In the genomic region with DNA sequence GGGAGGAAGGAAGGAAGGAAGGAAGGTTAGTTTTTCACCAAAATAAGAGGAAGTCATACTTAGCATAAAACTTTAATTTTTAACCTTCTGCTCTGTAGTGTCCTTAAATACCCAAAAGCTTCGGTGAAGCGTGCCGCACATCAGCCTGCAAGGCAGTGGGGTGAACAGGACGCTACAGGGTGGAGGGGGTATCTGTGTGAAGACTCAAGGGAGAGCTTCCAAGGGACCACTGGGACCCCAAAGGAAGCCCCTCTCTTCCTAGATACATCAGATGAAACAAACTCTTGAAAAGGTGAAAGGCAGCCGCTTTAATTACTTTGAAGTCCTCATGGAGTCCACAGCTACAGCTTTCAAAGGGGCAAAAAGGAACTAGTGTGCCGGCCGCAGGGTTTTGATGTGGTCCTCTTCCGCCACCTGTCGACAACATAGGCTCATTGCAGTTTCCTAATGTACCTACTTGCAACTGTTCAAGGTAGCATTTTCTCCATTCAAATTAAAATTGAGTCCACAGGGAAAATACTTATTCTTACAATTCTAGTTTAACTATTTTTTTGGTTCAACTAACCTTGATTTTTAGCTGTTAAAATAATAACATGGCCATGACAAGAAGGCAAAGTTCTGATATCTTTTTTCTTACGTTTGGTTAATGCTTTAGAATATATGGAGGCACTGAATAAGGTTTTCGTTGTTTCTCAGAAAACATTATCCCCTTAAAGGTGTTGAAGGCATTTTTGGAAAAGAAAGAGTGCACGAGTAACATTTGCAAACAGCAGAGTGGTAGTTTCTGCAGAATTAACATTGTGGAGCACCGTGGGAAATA, we compare ENCODE assay signal across 8 cellular contexts.
DNase-seq lines count a peak whose midpoint lies in the region; FAIRE-seq and TF ChIP-seq lines count a peak whose summit lies in the region.

No MANE protein-coding gene starts in this region.

- no peaks in the 10 kb centered on the region for H3K79me2 ChIP-seq in SK-N-SH (ENCODE audit: insufficient read depth)

- TF ChIP-seq EP300 in SK-N-SH (IDR thresholded peaks at IDR 0.05; ENCODE audit: borderline replicate concordance in 1 of 2, low read depth in 1 of 2, low read length in 1 of 2) = no peak

- H4K20me1 ChIP-seq in SK-N-SH (ENCODE audit: insufficient read depth) = no peaks in the 10 kb centered on the region

- H3K4me2 ChIP-seq in SK-N-SH = 0 out of 2 replicates have a peak overlapping the region, but pooled peaks have one; percentile 61

- H3K9me3 ChIP-seq in HEK293 (ENCODE audit: control insufficient read depth, insufficient read depth, low read depth, low read length) (no peaks in the 10 kb centered on the region), SK-N-SH (no peaks in the 10 kb centered on the region)

- H3K4me3 Mint-ChIP-seq in activated naive CD4-positive, alpha-beta T cell treated with anti-CD3 and anti-CD28 coated beads for 36 hours = peak overlapping the region; percentile 38
- no peak overlapping the region for H3K4me3 Mint-ChIP-seq in glutamatergic neuron (ENCODE audit: unreplicated experiment)

- FAIRE-seq in G401.6 (lab: Jason Lieb, UNC) (peak; percentile 91), urothelium cell line (lab: Jason Lieb, UNC) (no peak)

- no peaks in the 10 kb centered on the region for H3K36me3 Mint-ChIP-seq in activated naive CD4-positive, alpha-beta T cell treated with anti-CD3 and anti-CD28 coated beads for 36 hours (ENCODE audit: low read depth)
- H3K36me3 Mint-ChIP-seq in glutamatergic neuron (ENCODE audit: unreplicated experiment) = no peaks in the 10 kb centered on the region

- H3K4me1 ChIP-seq in HEK293 (ENCODE audit: control insufficient read depth, insufficient read depth, low read length) (no peaks in the 10 kb centered on the region), SK-N-SH (ENCODE audit: control insufficient read depth in 1 of 2, insufficient read depth in 2 of 2, low read depth in 1 of 2, low read length in 1 of 2) (peaks cover 0 to 2% of the 10 kb centered on the region in 2 experiments; a peak in 2 of 4 replicates)

- H3K27me3 Mint-ChIP-seq in activated naive CD4-positive, alpha-beta T cell treated with anti-CD3 and anti-CD28 coated beads for 36 hours (ENCODE audit: low read depth) = no peaks in the 10 kb centered on the region
- H3K27me3 Mint-ChIP-seq in glutamatergic neuron (ENCODE audit: unreplicated experiment) = peaks cover 4% of the 10 kb centered on the region

- H3K36me3 ChIP-seq in HEK293 (ENCODE audit: control insufficient read depth in 2 of 2, insufficient read depth in 1 of 2, low read length in 2 of 2) = no peaks in the 10 kb centered on the region
- H3K36me3 ChIP-seq in SK-N-SH (replicated peaks in 1 of 2; ENCODE audit: control insufficient read depth in 1 of 2, insufficient read depth in 2 of 2, low read length in 1 of 2) = no peaks in the 10 kb centered on the region

- CTCF ChIA-PET in HEK293 (lab: Yijun Ruan, JAX) = interaction anchor here (0.6 to 2.0 kb wide), 67 partner anchors 8 to 1084 kb away, joined by 3 to 28 read pairs (median 4); no protein-coding TSS in a partner anchor
- CTCF ChIA-PET in SK-N-SH (lab: Yijun Ruan, JAX) = interaction anchor here (0.6 to 1.9 kb wide), 69 partner anchors 10 to 575 kb away, joined by 3 to 64 read pairs (median 4); no protein-coding TSS in a partner anchor
- CTCF ChIA-PET in activated naive CD4-positive, alpha-beta T cell treated with anti-CD3 and anti-CD28 coated beads for 36 hours (lab: Charles Lee) = interaction anchor here (0.6 to 5.4 kb wide), 46 partner anchors 8 to 589 kb away, joined by 3 to 106 read pairs (median 4); no protein-coding TSS in a partner anchor

- H3K4me3 ChIP-seq in HEK293 (ENCODE audit: low read depth, low read length) (no peak overlapping the region), NB4 (ENCODE audit: low read depth, low read length) (no peak overlapping the region), SK-N-SH (ENCODE audit: low read depth in 2 of 2, low read length in 1 of 2) (peak overlapping the region; percentile 33 to 46; a peak in 2 of 4 replicates)

- no peaks in the 10 kb centered on the region for H3K27me3 ChIP-seq in SK-N-SH (ENCODE audit: insufficient read depth)

- TF ChIP-seq POLR2A in NB4 (IDR thresholded peaks at IDR 0.05; ENCODE audit: extremely low read depth, insufficient read length) = no peak

- intact Hi-C loops in activated naive CD4-positive, alpha-beta T cell treated with anti-CD3 and anti-CD28 coated beads for 36 hours (cut with micrococcal nuclease) = loop anchor here (1.0 to 5.0 kb wide), 10 partner anchors 29 to 487 kb away; partner anchors contain the start of gene GMNN
- intact Hi-C loops in posterior cingulate gyrus (cut with DNase I) = loop anchor here (1.0 to 2.0 kb wide), 2 partner anchors 214 to 490 kb away; no protein-coding TSS in a partner anchor

- DNase-seq in NB4 (ENCODE audit: low read depth) (peak; percentile 87), SK-N-SH (peak; percentile 68), glutamatergic neuron (peak; percentile 75), posterior cingulate gyrus (peak; percentile 47 to 93 (median 78)), urothelium cell line (ENCODE audit: low spot score) (peak; percentile 71)
- peak; percentile 91 for DNase-seq in activated naive CD4-positive, alpha-beta T cell treated with anti-CD3 and anti-CD28 coated beads for 36 hours

- peaks cover 10% of the 10 kb centered on the region for H3K4me1 Mint-ChIP-seq in activated naive CD4-positive, alpha-beta T cell treated with anti-CD3 and anti-CD28 coated beads for 36 hours (ENCODE audit: low read depth)
- no peaks in the 10 kb centered on the region for H3K4me1 Mint-ChIP-seq in glutamatergic neuron (ENCODE audit: low read depth, unreplicated experiment)

- H3K27ac Mint-ChIP-seq in activated naive CD4-positive, alpha-beta T cell treated with anti-CD3 and anti-CD28 coated beads for 36 hours = peak overlapping the region; percentile 70
- no peak overlapping the region for H3K27ac Mint-ChIP-seq in glutamatergic neuron (ENCODE audit: unreplicated experiment)

- no peaks in the 10 kb centered on the region for H3F3A ChIP-seq in SK-N-SH (replicated peaks; ENCODE audit: insufficient read depth)

- H3K9ac ChIP-seq in SK-N-SH = no peak overlapping the region

- H3K27ac ChIP-seq in HEK293 (ENCODE audit: extremely low read depth, low read depth, low read length) (no peak overlapping the region), SK-N-SH (ENCODE audit: low read depth in 2 of 2, low read length in 1 of 2) (no peak overlapping the region; a peak in 1 of 4 replicates)

- H3K9me3 Mint-ChIP-seq in activated naive CD4-positive, alpha-beta T cell treated with anti-CD3 and anti-CD28 coated beads for 36 hours = no peaks in the 10 kb centered on the region
- H3K9me3 Mint-ChIP-seq in glutamatergic neuron (ENCODE audit: unreplicated experiment) = no peaks in the 10 kb centered on the region

- no peaks in the 10 kb centered on the region for H3K9me2 ChIP-seq in SK-N-SH

- WGBS in SK-N-SH (ENCODE audit: low lambda C conversion rate) = 28% methylated on average over 12 of the region's 13 CpGs

- TF ChIP-seq CTCF in HEK293 (tag by site-specific recombination; IDR thresholded peaks at IDR 0.05) (peak; percentile 61), NB4 (IDR thresholded peaks at IDR 0.05; ENCODE audit: low read depth, low read length) (peak; percentile 87), SK-N-SH (IDR thresholded peaks at IDR 0.05) (peak; percentile 96), glutamatergic neuron (IDR thresholded peaks at IDR 0.05; ENCODE audit: partially characterized antibody, unreplicated experiment) (peak; percentile 92)

- H2AFZ ChIP-seq in SK-N-SH (ENCODE audit: low read depth) = peak overlapping the region; percentile 79; the same call in 1 of the 2 replicates

- peak; percentile 98 for TF ChIP-seq RAD21 in SK-N-SH (IDR thresholded peaks at IDR 0.05; ENCODE audit: low read length)

- POLR2A ChIA-PET in HEK293 (lab: Yijun Ruan, JAX) (no interaction called here), SK-N-SH (lab: Yijun Ruan, JAX) (no interaction called here)

TF ChIP-seq in HEK293, 187 proteins besides CTCF, POLR2A, EP300 and RAD21 (continues in another document):
- TF ChIP-seq ZNF660 (tag by site-specific recombination; IDR thresholded peaks at IDR 0.05) (peak; percentile 65; the same call in 1 of the 2 replicates), TCF7L2 (IDR thresholded peaks at IDR 0.05; ENCODE audit: borderline replicate concordance, low read depth, low read length) (peak; percentile 74; the same call in 1 of the 2 replicates), ZSCAN18 (tag by site-specific recombination; IDR thresholded peaks at IDR 0.05) (no peak), ZSCAN30 (tag by site-specific recombination; IDR thresholded peaks at IDR 0.05) (peak; percentile 55; the same call in 1 of the 2 replicates), ZEB2 (tag by site-specific recombination; IDR thresholded peaks at IDR 0.05) (peak; percentile 34; the same call in 1 of the 2 replicates)

TF ChIP-seq in SK-N-SH, 30 proteins besides CTCF, POLR2A, EP300 and RAD21:
- TF ChIP-seq MXI1 (IDR thresholded peaks at IDR 0.05; ENCODE audit: low read depth, low read length) (peak; percentile 30; the same call in 1 of the 2 replicates), SMC3 (IDR thresholded peaks at IDR 0.05; ENCODE audit: low read depth, low read length) (peak; percentile 92), CHD2 (IDR thresholded peaks at IDR 0.05; ENCODE audit: low read length, partially characterized antibody) (peak; percentile 21), NRF1 (IDR thresholded peaks at IDR 0.05; ENCODE audit: low read depth, low read length) (0 out of 2 replicates have a peak, but pooled peaks have one; percentile 8), GATA2 (CRISPR knock-in tag; IDR thresholded peaks at IDR 0.05) (no peak), RCOR1 (IDR thresholded peaks at IDR 0.05; ENCODE audit: low read length) (0 out of 2 replicates have a peak, but pooled peaks have one; percentile 29)

Comparison
In these comparisons a context has a peak if more than half of its experiments do, and no peak if none do; other contexts are left out.
1. H3K4me3 ChIP-seq: peak in SK-N-SH (2 of 2); none in HEK293 (single experiment) and NB4 (single experiment).
2. Peak in every context shown above with its lines, with median percentiles within 50 percentile points of each other: CTCF ChIP-seq and DNase-seq.